ENCODE assay signal across 28 cellular contexts in the genomic region with DNA sequence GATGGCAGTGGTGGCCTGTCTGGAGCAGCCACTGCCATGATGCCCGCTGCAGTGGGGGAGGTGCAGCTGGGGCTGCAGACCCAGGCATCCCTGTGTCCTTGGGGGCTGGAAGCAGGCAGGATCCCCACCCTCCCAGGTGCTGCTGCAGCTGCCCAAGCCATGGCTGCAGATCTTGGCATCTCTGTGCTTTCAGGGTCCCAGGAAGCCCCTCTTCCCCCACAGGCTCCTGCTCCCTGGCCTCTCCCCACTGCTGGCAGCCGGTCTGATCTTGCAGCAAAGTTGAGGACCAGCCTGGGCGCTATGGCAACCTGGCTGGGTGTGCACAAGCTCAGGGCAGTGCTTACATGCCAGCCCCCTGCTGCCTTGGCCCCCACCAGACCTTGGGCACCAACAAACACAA.
"Had no signal": no experiment of that assay in that cellular context is flagged by ENCODE, and none has a peak within 500 bp of the region (broad histone marks: within the 10 kb centered on the region; RNA-seq: fewer than 3 reads in every experiment).

No MANE protein-coding gene starts in this region.

- H3K4me1 Mint-ChIP-seq: stimulated activated naive B cell treated with anti-CD40 and anti-IgM and Interleukin-4, amounts not matched to agents 10 μg/mL and 1 μg/mL and 100 μg/mL, for 72 hours had no signal

- ATAC-seq: naive thymus-derived CD8-positive, alpha-beta T cell; psoas muscle; right cardiac atrium; right lobe of liver; stimulated activated effector memory CD8-positive, alpha-beta T cell treated with anti-CD3 and anti-CD28 coated beads, Interleukin-12 subunit alpha, Interleukin-12 subunit beta, amount 100 ng/mL, for 72 hours; stimulated activated naive B cell treated with anti-CD40 and anti-IgM and Interleukin-4, amounts not matched to agents 10 μg/mL and 1 μg/mL and 100 μg/mL, for 72 hours had no signal

- H3K4me3 Mint-ChIP-seq: naive thymus-derived CD8-positive, alpha-beta T cell; nephron progenitor cell; neural crest cell; stimulated activated effector memory CD8-positive, alpha-beta T cell treated with anti-CD3 and anti-CD28 coated beads, Interleukin-12 subunit alpha, Interleukin-12 subunit beta, amount 100 ng/mL, for 72 hours; stimulated activated naive B cell treated with anti-CD40 and anti-IgM and Interleukin-4, amounts not matched to agents 10 μg/mL and 1 μg/mL and 100 μg/mL, for 72 hours; stimulated activated naive CD8-positive, alpha-beta T cell treated with anti-CD3 and anti-CD28 coated beads, Interleukin-15, Interleukin-2, amounts not matched to agents 100 ng/mL and 50 ng/mL, for 24 hours had no signal

- H3K27ac ChIP-seq: ovary, parathyroid adenoma, psoas muscle, right lobe of liver, sigmoid colon, stomach, thoracic aorta, thyroid gland, tibial nerve, upper lobe of left lung, vagina had no signal

- H3K27me3 ChIP-seq: ovary, right lobe of liver, sigmoid colon, stomach, thyroid gland, tibial nerve, upper lobe of left lung, vagina had no signal

- H3K9me3 Mint-ChIP-seq: naive thymus-derived CD8-positive, alpha-beta T cell; stimulated activated effector memory CD8-positive, alpha-beta T cell treated with anti-CD3 and anti-CD28 coated beads, Interleukin-12 subunit alpha, Interleukin-12 subunit beta, amount 100 ng/mL, for 72 hours had no signal

- H3K27ac Mint-ChIP-seq: nephron progenitor cell; progenitor cell of endocrine pancreas; stimulated activated effector memory CD8-positive, alpha-beta T cell treated with anti-CD3 and anti-CD28 coated beads, Interleukin-12 subunit alpha, Interleukin-12 subunit beta, amount 100 ng/mL, for 72 hours; stimulated activated naive B cell treated with anti-CD40 and anti-IgM and Interleukin-4, amounts not matched to agents 10 μg/mL and 1 μg/mL and 100 μg/mL, for 72 hours; stimulated activated naive CD8-positive, alpha-beta T cell treated with anti-CD3 and anti-CD28 coated beads, Interleukin-15, Interleukin-2, amounts not matched to agents 100 ng/mL and 50 ng/mL, for 24 hours had no signal

- H3K9ac ChIP-seq: parathyroid adenoma had no signal

- H3K4me1 ChIP-seq: parathyroid adenoma, psoas muscle, right lobe of liver, upper lobe of left lung had no signal

- H3K79me2 ChIP-seq: parathyroid adenoma had no signal

- H3K4me3 ChIP-seq: ovary, psoas muscle, right lobe of liver, sigmoid colon, stomach, thoracic aorta, thyroid gland, tibial nerve, upper lobe of left lung, vagina had no signal

- H3K27me3 Mint-ChIP-seq: stimulated activated naive CD8-positive, alpha-beta T cell treated with anti-CD3 and anti-CD28 coated beads, Interleukin-15, Interleukin-2, amounts not matched to agents 100 ng/mL and 50 ng/mL, for 24 hours had no signal

- H3K36me3 Mint-ChIP-seq: naive thymus-derived CD8-positive, alpha-beta T cell; stimulated activated effector memory CD8-positive, alpha-beta T cell treated with anti-CD3 and anti-CD28 coated beads, Interleukin-12 subunit alpha, Interleukin-12 subunit beta, amount 100 ng/mL, for 72 hours; stimulated activated naive B cell treated with anti-CD40 and anti-IgM and Interleukin-4, amounts not matched to agents 10 μg/mL and 1 μg/mL and 100 μg/mL, for 72 hours had no signal

- H2AFZ ChIP-seq: parathyroid adenoma had no signal

- H3K36me3 ChIP-seq: ovary, right lobe of liver, sigmoid colon, stomach, thoracic aorta, thyroid gland, tibial nerve, upper lobe of left lung, vagina had no signal

- H3K9me3 ChIP-seq: ovary, psoas muscle, right lobe of liver, sigmoid colon, stomach, thoracic aorta, thyroid gland, tibial nerve, upper lobe of left lung, vagina had no signal

- FAIRE-seq: small intestine, urothelium cell line had no signal

- DNase-seq: naive thymus-derived CD8-positive, alpha-beta T cell; nephron progenitor cell; occipital lobe; ovary; psoas muscle; right cardiac atrium; right lobe of liver; sigmoid colon; small intestine; stimulated activated CD4-positive, alpha-beta T cell treated with anti-CD3 and anti-CD28 coated beads, Interleukin-15, amount 100 ng/mL, for 24 hours; stimulated activated CD4-positive, alpha-beta T cell treated with anti-CD3 and anti-CD28 coated beads, Interleukin-2, amount 100 ng/mL, for 24 hours; stimulated activated CD4-positive, alpha-beta T cell treated with anti-CD3 and anti-CD28 coated beads, Interleukin-2, amount 100 ng/mL, for 48 hours; stimulated activated CD4-positive, alpha-beta T cell treated with anti-CD3 and anti-CD28 coated beads, Interleukin-4, amount 100 ng/mL, for 24 hours; stimulated activated naive B cell treated with anti-CD40 and anti-IgM and Interleukin-4, amounts not matched to agents 10 μg/mL and 1 μg/mL and 100 μg/mL, for 72 hours; stimulated activated naive CD4-positive, alpha-beta T cell treated with Interleukin-2 at 50 U/mL for 16 hours; stomach; thyroid gland; trophoblast cell had no signal
